8 cellular contexts compared by ENCODE assay signal in the genomic region with DNA sequence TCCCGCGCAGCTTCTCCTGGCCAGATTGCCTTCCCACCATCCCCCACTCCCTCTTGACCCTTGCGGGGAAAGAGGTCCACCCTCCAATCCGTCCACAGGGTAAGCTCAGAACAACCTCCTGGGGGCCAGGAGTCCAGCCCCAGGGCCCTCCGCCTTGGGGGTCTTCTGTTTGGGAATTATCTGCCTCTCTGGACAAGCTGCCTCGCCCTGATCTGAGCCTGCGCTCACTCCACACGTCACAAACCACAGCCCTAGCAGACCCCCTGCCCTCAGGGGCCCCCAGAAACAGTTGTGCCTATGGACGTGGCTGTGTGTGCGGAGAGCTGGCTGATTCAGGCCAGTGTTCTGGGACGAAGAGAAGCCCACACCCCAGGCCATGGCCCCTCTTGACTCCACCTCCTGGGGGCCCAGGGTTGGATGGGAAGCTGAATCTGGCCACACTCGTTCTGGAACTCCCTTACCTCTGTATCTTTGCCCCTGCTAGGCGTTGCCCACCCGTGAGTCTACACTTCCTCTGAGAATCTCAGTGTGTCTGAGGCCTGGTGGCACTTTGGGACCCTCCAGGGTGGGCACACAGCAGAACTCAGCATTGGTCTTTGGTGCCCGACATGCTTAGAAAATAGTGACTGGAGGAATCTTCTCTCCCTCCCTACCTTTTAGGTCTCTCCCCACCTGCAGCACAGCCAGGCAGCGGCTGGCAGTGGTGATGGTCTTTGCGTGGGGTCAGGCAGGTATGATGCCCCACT.
A peak's percentile ranks its signal among the peaks of the same experiment; 100 is the strongest.
DNase-seq lines count a peak whose midpoint lies in the region; ATAC-seq and TF ChIP-seq lines count a peak whose summit lies in the region.

No MANE protein-coding gene starts in this region.

- H3K27me3 ChIP-seq in colonic mucosa, result no peaks in the 10 kb centered on the region

- peak overlapping the region; percentile 16 for H3K27ac Mint-ChIP-seq in stimulated activated naive CD8-positive, alpha-beta T cell treated with anti-CD3 and anti-CD28 coated beads, Interleukin-15, Interleukin-2, amounts not matched to agents 100 ng/mL and 50 ng/mL, for 24 hours

- H3K36me3 Mint-ChIP-seq in stimulated activated naive CD8-positive, alpha-beta T cell treated with anti-CD3 and anti-CD28 coated beads, Interleukin-15, Interleukin-2, amounts not matched to agents 100 ng/mL and 50 ng/mL, for 24 hours (ENCODE audit: low read depth), result peaks cover 4% of the 10 kb centered on the region

- no peaks in the 10 kb centered on the region for H3K36me3 ChIP-seq in colonic mucosa

- peak overlapping the region; percentile 33 to 78 for H3K9ac ChIP-seq in colonic mucosa (ENCODE audit: low read depth in 2 of 2, low read length in 2 of 2)

- peaks cover 11% of the 10 kb centered on the region for H3K4me1 ChIP-seq in colonic mucosa

- peak overlapping the region; percentile 45 for H3K4me3 Mint-ChIP-seq in stimulated activated naive CD8-positive, alpha-beta T cell treated with anti-CD3 and anti-CD28 coated beads, Interleukin-15, Interleukin-2, amounts not matched to agents 100 ng/mL and 50 ng/mL, for 24 hours

- peak overlapping the region; percentile 83 for H3K27ac ChIP-seq in colonic mucosa

- no peaks in the 10 kb centered on the region for H3K9me3 ChIP-seq in colonic mucosa

- intact Hi-C loops in colonic mucosa (cut with DNase I), result no loop called here

- TF ChIP-seq CTCF in colonic mucosa (IDR thresholded peaks at IDR 0.05), result no peak

- no peak for DNase-seq in stimulated activated naive CD8-positive, alpha-beta T cell treated with anti-CD3 and anti-CD28 coated beads, Interleukin-15, Interleukin-2, amounts not matched to agents 100 U/mL and 50 U/mL, for 24 hours
- DNase-seq in colonic mucosa, result peak; percentile 22
- peak; percentile 85 for DNase-seq in mesenteric fat pad (ENCODE audit: low spot score)
- no peak for DNase-seq in NCI-H1694 (lab: John Stamatoyannopoulos, UW)
- DNase-seq in NAMALWA (ENCODE audit: low spot score), result no peak
- no peak for DNase-seq in NCI-H774 (lab: John Stamatoyannopoulos, UW)
- no peak for DNase-seq in stimulated activated CD4-positive, alpha-beta T cell treated with anti-CD3 and anti-CD28 coated beads, Interleukin-2, amount 100 ng/mL, for 48 hours

- peaks cover 38% of the 10 kb centered on the region for H3K4me1 Mint-ChIP-seq in stimulated activated naive CD8-positive, alpha-beta T cell treated with anti-CD3 and anti-CD28 coated beads, Interleukin-15, Interleukin-2, amounts not matched to agents 100 ng/mL and 50 ng/mL, for 24 hours (ENCODE audit: low read depth)

- peak overlapping the region; percentile 56 for H3K4me3 ChIP-seq in colonic mucosa

- peaks cover 10% of the 10 kb centered on the region for H3K27me3 Mint-ChIP-seq in stimulated activated naive CD8-positive, alpha-beta T cell treated with anti-CD3 and anti-CD28 coated beads, Interleukin-15, Interleukin-2, amounts not matched to agents 100 ng/mL and 50 ng/mL, for 24 hours

- ATAC-seq in stimulated activated naive CD8-positive, alpha-beta T cell treated with anti-CD3 and anti-CD28 coated beads, Interleukin-15, Interleukin-2, amounts not matched to agents 100 U/mL and 50 U/mL, for 24 hours, result no peak

- no peaks in the 10 kb centered on the region for H3K9me3 Mint-ChIP-seq in stimulated activated naive CD8-positive, alpha-beta T cell treated with anti-CD3 and anti-CD28 coated beads, Interleukin-15, Interleukin-2, amounts not matched to agents 100 ng/mL and 50 ng/mL, for 24 hours

Comparison
In these comparisons a context has a peak if more than half of its experiments do, and no peak if none do; other contexts are left out.
1. DNase-seq: peak in colonic mucosa (single experiment) and mesenteric fat pad (single experiment); none in stimulated activated naive CD8-positive, alpha-beta T cell treated with anti-CD3 and anti-CD28 coated beads, Interleukin-15, Interleukin-2, amounts not matched to agents 100 U/mL and 50 U/mL, for 24 hours (single experiment), NCI-H1694 (single experiment), NAMALWA (single experiment), NCI-H774 (single experiment) and stimulated activated CD4-positive, alpha-beta T cell treated with anti-CD3 and anti-CD28 coated beads, Interleukin-2, amount 100 ng/mL, for 48 hours (0 of 2).